In the genomic region with DNA sequence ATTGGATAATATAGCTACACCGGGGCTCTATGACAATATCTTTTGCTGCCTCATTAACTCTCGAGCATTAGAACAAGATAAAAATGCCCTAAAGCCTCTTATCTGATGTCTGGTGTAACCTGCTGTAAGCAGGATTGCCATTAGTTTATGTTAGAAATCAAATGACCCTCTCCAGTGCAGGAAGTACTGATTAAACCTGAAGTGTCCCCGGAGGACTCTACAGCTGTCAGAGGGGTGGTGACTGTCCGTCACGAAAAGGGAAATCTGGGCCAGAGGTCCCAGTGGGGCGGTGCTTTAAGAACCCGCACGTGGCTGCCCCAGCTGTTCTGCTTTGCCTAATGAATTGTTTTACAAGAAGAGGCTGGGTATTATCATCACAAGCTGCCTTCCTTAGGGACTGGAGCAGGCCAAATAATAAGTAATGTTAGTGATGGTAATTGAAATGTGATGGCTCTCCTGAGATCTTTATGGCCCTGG, we compare ENCODE assay signal across 10 cellular contexts. TPM values are rescaled to one million over a fixed set of nuclear protein-coding genes. Genes with fewer than 3 reads are reported as not detected.
DNase-seq lines count a peak whose midpoint lies in the region; ATAC-seq and TF ChIP-seq lines count a peak whose summit lies in the region.
"Had no signal": no experiment of that assay in that cellular context is flagged by ENCODE, and none has a peak within 500 bp of the region (broad histone marks: within the 10 kb centered on the region; RNA-seq: fewer than 3 reads in every experiment).

No MANE protein-coding gene starts in this region.

- peaks cover 55% of the 10 kb centered on the region for H3K4me1 ChIP-seq in HEK293 (ENCODE audit: control insufficient read depth, insufficient read depth, low read length)
- H3K4me1 ChIP-seq in gastrocnemius medialis = peaks cover 19 to 33% of the 10 kb centered on the region in 2 donors
- peaks cover 3% of the 10 kb centered on the region for H3K4me1 ChIP-seq in CD4-positive, alpha-beta memory T cell (ENCODE audit: insufficient read depth, low read length)

- TF ChIP-seq CTCF in HEK293 (tag by site-specific recombination; IDR thresholded peaks at IDR 0.05) (no peak), gastrocnemius medialis (IDR thresholded peaks at IDR 0.05 in 4 of 5, conservative IDR thresholded peaks at IDR 0.05 in 1 of 5) (no peak)

- H3K36me3 Mint-ChIP-seq in CD4-positive, alpha-beta memory T cell = peaks cover 2 to 15% of the 10 kb centered on the region in 2 donors
- H3K36me3 Mint-ChIP-seq: brain had no signal

- H3K27ac Mint-ChIP-seq in CD4-positive, alpha-beta memory T cell = no peak overlapping the region

- TF ChIP-seq POLR2A in gastrocnemius medialis (IDR thresholded peaks at IDR 0.05) = peak in 1 of 2 donors; percentile 10

- H3K27ac ChIP-seq in HEK293 (ENCODE audit: extremely low read depth, low read depth, low read length) (0 out of 2 replicates have a peak overlapping the region, but pooled peaks have one; percentile 3), gastrocnemius medialis (peak overlapping the region; percentile 57 to 80 (median 78))
- H3K27ac ChIP-seq in CD4-positive, alpha-beta memory T cell (ENCODE audit: low read depth, low read length) = no peak overlapping the region

- no peaks in the 10 kb centered on the region for H3K27me3 Mint-ChIP-seq in CD4-positive, alpha-beta memory T cell
- H3K27me3 Mint-ChIP-seq: brain had no signal

- peak; percentile 98 for ATAC-seq in gastrocnemius medialis
- ATAC-seq in GM19324 (IDR thresholded peaks at IDR 0.05; ENCODE audit: low FRiP score, unreplicated experiment) = no peak

- in situ Hi-C loops in gastrocnemius medialis (cut with MboI; ENCODE audit: low sequenced_read_pairs in 4 of 4) (no loop called here), ACHN (cut with HindIII; ENCODE audit: low pct_ligation_motif_present, low pct_unique_long_range_greater_than_20kb, low sequenced_read_pairs) (no loop called here)

- peak; percentile 94 for DNase-seq in NCI-H510A treated with DMSO at 0.1 percent for 48 hours (lab: John Stamatoyannopoulos, UW)
- peak; percentile 20 for DNase-seq in globus pallidus (ENCODE audit: low spot score)
- peak; percentile 78 to 91 for DNase-seq in gastrocnemius medialis
- DNase-seq in activated CD4-positive, alpha-beta T cell treated with anti-CD3 and anti-CD28 coated beads for 48 hours = no peak
- no peak for DNase-seq in CD4-positive, alpha-beta memory T cell
- DNase-seq in ACHN = no peak
- DNase-seq: T-helper 9 cell had no signal

- no peaks in the 10 kb centered on the region for H3K9me3 Mint-ChIP-seq in CD4-positive, alpha-beta memory T cell
- H3K9me3 Mint-ChIP-seq: brain had no signal

- H3K27me3 ChIP-seq in gastrocnemius medialis = no peaks in the 10 kb centered on the region
- H3K27me3 ChIP-seq in CD4-positive, alpha-beta memory T cell (ENCODE audit: insufficient read depth, low read length) = no peaks in the 10 kb centered on the region

- POLR2A ChIA-PET in HEK293 (lab: Yijun Ruan, JAX) = no interaction called here
- POLR2A ChIA-PET in CD4-positive, alpha-beta memory T cell (lab: Charles Lee; ENCODE audit: partially characterized antibody) = no interaction called here

- intact Hi-C loops in gastrocnemius medialis (cut with DNase I; ENCODE audit: low total_unique reads) = no loop called here
- intact Hi-C loops in CD4-positive, alpha-beta memory T cell (cut with micrococcal nuclease) = no loop called here

- no peaks in the 10 kb centered on the region for H3K9me3 ChIP-seq in HEK293 (ENCODE audit: control insufficient read depth, insufficient read depth, low read depth, low read length)
- H3K9me3 ChIP-seq in gastrocnemius medialis = no peaks in the 10 kb centered on the region
- no peaks in the 10 kb centered on the region for H3K9me3 ChIP-seq in CD4-positive, alpha-beta memory T cell (ENCODE audit: control insufficient read depth in 1 of 2, low read length in 2 of 2)

- peaks cover 2 to 10% (median 7%) of the 10 kb centered on the region in 4 donors for H3K4me1 Mint-ChIP-seq in CD4-positive, alpha-beta memory T cell

- CTCF ChIA-PET in HEK293 (lab: Yijun Ruan, JAX) = interaction anchor here (1.0 to 3.6 kb wide), 3 partner anchors 78 to 154 kb away, joined by 3 to 13 read pairs (median 3); no protein-coding TSS in a partner anchor
- CTCF ChIA-PET in CD4-positive, alpha-beta memory T cell (lab: Charles Lee; ENCODE audit: partially characterized antibody) = interaction anchor here (1.4 kb wide), 1 partner anchor 28 kb away, joined by 6 read pairs; no protein-coding TSS in a partner anchor

- no peak overlapping the region for H3K4me3 ChIP-seq in HEK293 (ENCODE audit: low read depth, low read length)
- H3K4me3 ChIP-seq in gastrocnemius medialis = peak overlapping the region in 2 of 4 donors; percentile 8 to 20
- no peak overlapping the region for H3K4me3 ChIP-seq in CD4-positive, alpha-beta memory T cell (ENCODE audit: low read length in 2 of 2)

- H3K36me3 ChIP-seq in HEK293 (ENCODE audit: control insufficient read depth in 2 of 2, insufficient read depth in 1 of 2, low read length in 2 of 2) = no peaks in the 10 kb centered on the region
- no peaks in the 10 kb centered on the region for H3K36me3 ChIP-seq in gastrocnemius medialis
- H3K36me3 ChIP-seq in CD4-positive, alpha-beta memory T cell (ENCODE audit: insufficient read depth, low read length) = no peaks in the 10 kb centered on the region

- H3K4me3 Mint-ChIP-seq in CD4-positive, alpha-beta memory T cell = no peak overlapping the region

TF ChIP-seq in HEK293, 187 proteins besides CTCF, POLR2A, EP300 and RAD21 (continues in another document):
- TF ChIP-seq ZNF600 (tag by site-specific recombination; IDR thresholded peaks at IDR 0.05) (peak; percentile 61; the same call in 1 of the 2 replicates), ZNF544 (tag by site-specific recombination; IDR thresholded peaks at IDR 0.05) (no peak), REPIN1 (tag by site-specific recombination; IDR thresholded peaks at IDR 0.05; ENCODE audit: low read depth) (no peak), ZSCAN16 (tag by site-specific recombination; IDR thresholded peaks at IDR 0.05) (peak; percentile 65; the same call in 1 of the 2 replicates), HOXC10 (CRISPR knock-in tag; IDR thresholded peaks at IDR 0.05) (no peak), ZNF10 (tag by site-specific recombination; IDR thresholded peaks at IDR 0.05) (peak; percentile 62), KLF16 (tag by site-specific recombination; IDR thresholded peaks at IDR 0.05) (peak; percentile 86), ZNF114 (tag by site-specific recombination; IDR thresholded peaks at IDR 0.05) (no peak), ZNF623 (tag by site-specific recombination; IDR thresholded peaks at IDR 0.05) (peak; percentile 43), ZNF292 (tag by site-specific recombination; IDR thresholded peaks at IDR 0.05; ENCODE audit: borderline replicate concordance, low read depth) (no peak), ZNF747 (tag by site-specific recombination; IDR thresholded peaks at IDR 0.05) (no peak), TRIM28 (IDR thresholded peaks at IDR 0.05; ENCODE audit: borderline replicate concordance, low read length) (peak; percentile 96), ZNF571 (tag by site-specific recombination; IDR thresholded peaks at IDR 0.05) (no peak)
- TF ChIP-seq, protein P1, sequence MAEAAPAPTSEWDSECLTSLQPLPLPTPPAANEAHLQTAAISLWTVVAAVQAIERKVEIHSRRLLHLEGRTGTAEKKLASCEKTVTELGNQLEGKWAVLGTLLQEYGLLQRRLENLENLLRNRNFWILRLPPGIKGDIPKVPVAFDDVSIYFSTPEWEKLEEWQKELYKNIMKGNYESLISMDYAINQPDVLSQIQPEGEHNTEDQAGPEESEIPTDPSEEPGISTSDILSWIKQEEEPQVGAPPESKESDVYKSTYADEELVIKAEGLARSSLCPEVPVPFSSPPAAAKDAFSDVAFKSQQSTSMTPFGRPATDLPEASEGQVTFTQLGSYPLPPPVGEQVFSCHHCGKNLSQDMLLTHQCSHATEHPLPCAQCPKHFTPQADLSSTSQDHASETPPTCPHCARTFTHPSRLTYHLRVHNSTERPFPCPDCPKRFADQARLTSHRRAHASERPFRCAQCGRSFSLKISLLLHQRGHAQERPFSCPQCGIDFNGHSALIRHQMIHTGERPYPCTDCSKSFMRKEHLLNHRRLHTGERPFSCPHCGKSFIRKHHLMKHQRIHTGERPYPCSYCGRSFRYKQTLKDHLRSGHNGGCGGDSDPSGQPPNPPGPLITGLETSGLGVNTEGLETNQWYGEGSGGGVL (tag by site-specific recombination; IDR thresholded peaks at IDR 0.05) = peak; percentile 72
- TF ChIP-seq, protein P2, sequence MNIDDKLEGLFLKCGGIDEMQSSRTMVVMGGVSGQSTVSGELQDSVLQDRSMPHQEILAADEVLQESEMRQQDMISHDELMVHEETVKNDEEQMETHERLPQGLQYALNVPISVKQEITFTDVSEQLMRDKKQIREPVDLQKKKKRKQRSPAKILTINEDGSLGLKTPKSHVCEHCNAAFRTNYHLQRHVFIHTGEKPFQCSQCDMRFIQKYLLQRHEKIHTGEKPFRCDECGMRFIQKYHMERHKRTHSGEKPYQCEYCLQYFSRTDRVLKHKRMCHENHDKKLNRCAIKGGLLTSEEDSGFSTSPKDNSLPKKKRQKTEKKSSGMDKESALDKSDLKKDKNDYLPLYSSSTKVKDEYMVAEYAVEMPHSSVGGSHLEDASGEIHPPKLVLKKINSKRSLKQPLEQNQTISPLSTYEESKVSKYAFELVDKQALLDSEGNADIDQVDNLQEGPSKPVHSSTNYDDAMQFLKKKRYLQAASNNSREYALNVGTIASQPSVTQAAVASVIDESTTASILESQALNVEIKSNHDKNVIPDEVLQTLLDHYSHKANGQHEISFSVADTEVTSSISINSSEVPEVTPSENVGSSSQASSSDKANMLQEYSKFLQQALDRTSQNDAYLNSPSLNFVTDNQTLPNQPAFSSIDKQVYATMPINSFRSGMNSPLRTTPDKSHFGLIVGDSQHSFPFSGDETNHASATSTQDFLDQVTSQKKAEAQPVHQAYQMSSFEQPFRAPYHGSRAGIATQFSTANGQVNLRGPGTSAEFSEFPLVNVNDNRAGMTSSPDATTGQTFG (tag by site-specific recombination; IDR thresholded peaks at IDR 0.05; ENCODE audit: borderline replicate concordance) = no peak

RNA-seq across cellular contexts. Expression of a gene that starts 55.7 kb away (rescaled TPM):
- total RNA-seq in gastrocnemius medialis = 1 to 10 TPM; 3.4 to 5.6 (median 4.3) TPM
- 10 to 100 TPM in 1 of 2 experiments, 1 to 10 TPM in 1; 9.4 to 11.0 TPM for total RNA-seq in CD4-positive, alpha-beta memory T cell
- polyA plus RNA-seq in CD4-positive, alpha-beta memory T cell = 10 to 100 TPM; 12.9 to 17.5 TPM

RNA-seq across cellular contexts. Expression of a gene that starts 56.2 kb away (rescaled TPM):
- 10 to 100 TPM in 3 of 4 donors, 1 to 10 TPM in 1; 5.9 to 26.3 (median 20.3) TPM for total RNA-seq in gastrocnemius medialis
- 10 to 100 TPM; 21.7 to 22.5 TPM for total RNA-seq in CD4-positive, alpha-beta memory T cell
- polyA plus RNA-seq in CD4-positive, alpha-beta memory T cell = 10 to 100 TPM; 22.2 to 23.1 TPM

Comparison
In these comparisons a context has a peak if more than half of its experiments do, and no peak if none do; other contexts are left out.
1. DNase-seq: peak in NCI-H510A treated with DMSO at 0.1 percent for 48 hours (single experiment), globus pallidus (single experiment) and gastrocnemius medialis (2 of 2); none in activated CD4-positive, alpha-beta T cell treated with anti-CD3 and anti-CD28 coated beads for 48 hours (single experiment), CD4-positive, alpha-beta memory T cell (0 of 5) and ACHN (single experiment).